In genomic region chr6:7260291-7261029, GRCh38 we compare ENCODE assay signal across 8 cellular contexts. TPM values are rescaled to one million over a fixed set of nuclear protein-coding genes. Genes with fewer than 3 reads are reported as not detected.
DNase-seq lines count a peak whose midpoint lies in the region; ATAC-seq, FAIRE-seq and TF ChIP-seq lines count a peak whose summit lies in the region.

No MANE protein-coding gene starts in this region.

- CTCF ChIA-PET in activated CD8-positive, alpha-beta memory T cell treated with anti-CD3 and anti-CD28 coated beads, Interleukin-2, amount 10 ng/mL, durations not matched to agents 7 days and 5 days (lab: Charles Lee), result interaction anchor here (1.3 to 1.7 kb wide), 2 partner anchors 17 to 355 kb away, joined by 3 to 5 read pairs; no protein-coding TSS in a partner anchor

- no peaks in the 10 kb centered on the region for H3K9me3 Mint-ChIP-seq in activated CD8-positive, alpha-beta memory T cell treated with anti-CD3 and anti-CD28 coated beads, Interleukin-2, amount 10 ng/mL, durations not matched to agents 7 days and 5 days (ENCODE audit: low read depth)
- peaks cover 3% of the 10 kb centered on the region for H3K9me3 Mint-ChIP-seq in astrocyte (ENCODE audit: unreplicated experiment)

- peaks cover 31% of the 10 kb centered on the region for H3K27me3 Mint-ChIP-seq in activated CD8-positive, alpha-beta memory T cell treated with anti-CD3 and anti-CD28 coated beads, Interleukin-2, amount 10 ng/mL, durations not matched to agents 7 days and 5 days
- H3K27me3 Mint-ChIP-seq in astrocyte (ENCODE audit: low read depth, unreplicated experiment), result no peaks in the 10 kb centered on the region

- peak overlapping the region; percentile 68 for H3K4me3 ChIP-seq in astrocyte (ENCODE audit: insufficient read depth, low read depth, low read length)
- peak overlapping the region; percentile 54 to 68 for H3K4me3 ChIP-seq in testis

- peak overlapping the region; percentile 65 for H3K4me3 Mint-ChIP-seq in activated CD8-positive, alpha-beta memory T cell treated with anti-CD3 and anti-CD28 coated beads, Interleukin-2, amount 10 ng/mL, durations not matched to agents 7 days and 5 days
- H3K4me3 Mint-ChIP-seq in astrocyte (ENCODE audit: unreplicated experiment), result peak overlapping the region; percentile 90

- WGBS in testis, 2 donors, result 47 to 50% methylated on average over 12 of the region's 13 CpGs

- H3K36me3 ChIP-seq in astrocyte (ENCODE audit: insufficient read depth, low read length) (no peaks in the 10 kb centered on the region), testis (ENCODE audit: low read depth, missing control alignments) (no peaks in the 10 kb centered on the region)

- peaks cover 13% of the 10 kb centered on the region for H3K4me1 Mint-ChIP-seq in activated CD8-positive, alpha-beta memory T cell treated with anti-CD3 and anti-CD28 coated beads, Interleukin-2, amount 10 ng/mL, durations not matched to agents 7 days and 5 days
- peaks cover 16% of the 10 kb centered on the region for H3K4me1 Mint-ChIP-seq in astrocyte (ENCODE audit: low read depth, unreplicated experiment)

- no peak for DNase-seq in activated CD8-positive, alpha-beta memory T cell treated with anti-CD3 and anti-CD28 coated beads, Interleukin-2, amount 10 ng/mL, durations not matched to agents 7 days and 5 days
- DNase-seq in activated CD8-positive, alpha-beta memory T cell treated with anti-CD3 and anti-CD28 coated beads for 24 hours, result no peak
- DNase-seq in astrocyte (ENCODE audit: low read depth), result no peak
- DNase-seq in left colon, result no peak
- no peak for DNase-seq in testis
- no peak for DNase-seq in NCI-H2029 (lab: John Stamatoyannopoulos, UW)
- DNase-seq in NCI-H1092 treated with DMSO at 0.1 percent for 48 hours (lab: John Stamatoyannopoulos, UW), result no peak
- DNase-seq in GM19240 (ENCODE audit: insufficient read length, low spot score), result no peak

- H3K4me1 ChIP-seq in astrocyte (ENCODE audit: insufficient read depth, low read length), result peaks cover 13% of the 10 kb centered on the region
- H3K4me1 ChIP-seq in testis, result peaks cover 14% of the 10 kb centered on the region

- H2AFZ ChIP-seq in astrocyte (ENCODE audit: low read depth, low read length), result peak overlapping the region; percentile 99

- no peak for FAIRE-seq in astrocyte (lab: Jason Lieb, UNC)

- H4K20me1 ChIP-seq in astrocyte (ENCODE audit: insufficient read depth, low read length), result no peaks in the 10 kb centered on the region

- H3K4me2 ChIP-seq in astrocyte (ENCODE audit: low read length), result peak overlapping the region; percentile 90

- no peak for TF ChIP-seq POLR2A in testis (IDR thresholded peaks at IDR 0.05)

- no peak overlapping the region for H3K27ac Mint-ChIP-seq in activated CD8-positive, alpha-beta memory T cell treated with anti-CD3 and anti-CD28 coated beads, Interleukin-2, amount 10 ng/mL, durations not matched to agents 7 days and 5 days
- H3K27ac Mint-ChIP-seq in astrocyte (ENCODE audit: unreplicated experiment), result peak overlapping the region; percentile 75

- peak overlapping the region; percentile 49 for H3K27ac ChIP-seq in astrocyte (ENCODE audit: low read depth, low read length)
- peak overlapping the region; percentile 68 to 77 for H3K27ac ChIP-seq in testis

- H3K9me3 ChIP-seq in astrocyte (ENCODE audit: insufficient read depth, low read depth, low read length) (no peaks in the 10 kb centered on the region), testis (no peaks in the 10 kb centered on the region)

- peak; percentile 37 for ATAC-seq in activated CD8-positive, alpha-beta memory T cell treated with anti-CD3 and anti-CD28 coated beads, Interleukin-2, amount 10 ng/mL, durations not matched to agents 7 days and 5 days
- peak; percentile 11 for ATAC-seq in left colon

- H3K36me3 Mint-ChIP-seq in activated CD8-positive, alpha-beta memory T cell treated with anti-CD3 and anti-CD28 coated beads, Interleukin-2, amount 10 ng/mL, durations not matched to agents 7 days and 5 days, result no peaks in the 10 kb centered on the region
- H3K36me3 Mint-ChIP-seq in astrocyte (ENCODE audit: low read depth, unreplicated experiment), result no peaks in the 10 kb centered on the region

- no peaks in the 10 kb centered on the region for H3K27me3 ChIP-seq in astrocyte (ENCODE audit: insufficient read depth, low read length)
- no peaks in the 10 kb centered on the region for H3K27me3 ChIP-seq in testis

- TF ChIP-seq CTCF in astrocyte (IDR thresholded peaks at IDR 0.05; ENCODE audit: insufficient read depth, low read depth, low read length), result no peak
- TF ChIP-seq CTCF in testis (IDR thresholded peaks at IDR 0.05), result no peak

- H3K9ac ChIP-seq in astrocyte (ENCODE audit: low read length), result peak overlapping the region; percentile 77

- intact Hi-C loops in left colon (cut with DNase I, micrococcal nuclease) (no loop called here), testis (cut with DNase I; ENCODE audit: low total_unique reads) (no loop called here)

- H3K79me2 ChIP-seq in astrocyte (ENCODE audit: insufficient read depth, low read length), result no peaks in the 10 kb centered on the region

RNA-seq across cellular contexts. Expression of gene SSR1, which starts 52.5 kb away (rescaled TPM):
- total RNA-seq in activated CD8-positive, alpha-beta memory T cell treated with anti-CD3 and anti-CD28 coated beads, Interleukin-2, amount 10 ng/mL, durations not matched to agents 7 days and 5 days, result 100 to 1,000 TPM; 119 to 163 TPM
- total RNA-seq in astrocyte (289 and 310 TPM in 2 replicates), left colon (100 to 1,000 TPM; 118 to 136 TPM), testis (10 to 100 TPM; 42.7 to 62.5 TPM)
- polyA plus RNA-seq in testis (ENCODE audit: insufficient read depth, low read depth, low replicate concordance), result 65.7 TPM
